ENCODE assay signal across 30 cellular contexts in the genomic region with DNA sequence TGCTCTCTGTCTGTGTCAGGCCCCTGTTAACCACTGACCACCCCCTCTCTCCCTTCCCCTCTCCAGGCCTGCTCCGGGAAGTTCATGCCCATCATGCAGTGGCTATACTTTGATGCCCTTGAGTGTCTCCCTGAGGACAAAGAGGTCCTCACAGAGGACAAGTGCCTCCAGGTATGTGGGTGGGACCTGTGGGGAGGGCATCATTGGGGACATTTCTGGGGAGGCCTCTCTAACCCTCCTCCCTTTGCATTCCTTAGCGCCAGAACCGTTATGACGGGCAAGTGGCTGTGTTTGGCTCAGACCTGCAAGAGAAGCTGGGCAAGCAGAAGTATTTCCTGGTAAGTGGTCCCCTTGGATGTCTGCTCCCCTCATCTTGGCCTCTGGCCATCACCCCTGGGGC.
"Had no signal": no experiment of that assay in that cellular context is flagged by ENCODE, and none has a peak within 500 bp of the region (broad histone marks: within the 10 kb centered on the region; RNA-seq: fewer than 3 reads in every experiment).

No MANE protein-coding gene starts in this region.

- H3K27me3 ChIP-seq: esophagus squamous epithelium, neutrophil, pancreas, testis, tibial nerve, upper lobe of left lung, uterus had no signal

- H3K27me3 Mint-ChIP-seq: effector memory CD8-positive, alpha-beta T cell; memory B cell; naive B cell; natural killer cell treated with Interleukin-12 subunit alpha and Interleukin-12 subunit beta and Interleukin-15 and Interleukin-18, amount 100 ng/mL, for 72 hours; stimulated activated memory B cell treated with anti-CD40 and anti-IgM and Interleukin-4, amounts not matched to agents 10 μg/mL and 1 μg/mL and 100 μg/mL, for 72 hours had no signal

- H3K27ac Mint-ChIP-seq: memory B cell; natural killer cell treated with Interleukin-12 subunit alpha and Interleukin-12 subunit beta and Interleukin-15 and Interleukin-18, amount 100 ng/mL, for 72 hours; stimulated activated memory B cell treated with anti-CD40 and anti-IgM and Interleukin-4, amounts not matched to agents 10 μg/mL and 1 μg/mL and 100 μg/mL, for 72 hours had no signal

- H3K27ac ChIP-seq: esophagus squamous epithelium, neutrophil, pancreas, testis, tibial nerve, upper lobe of left lung, uterus had no signal

- H3K9me3 ChIP-seq: esophagus squamous epithelium, neutrophil, pancreas, testis, tibial nerve, upper lobe of left lung, uterus had no signal

- H3K4me1 Mint-ChIP-seq: memory B cell; stimulated activated memory B cell treated with anti-CD40 and anti-IgM and Interleukin-4, amounts not matched to agents 10 μg/mL and 1 μg/mL and 100 μg/mL, for 72 hours had no signal

- H3K36me3 Mint-ChIP-seq: natural killer cell treated with Interleukin-12 subunit alpha and Interleukin-12 subunit beta and Interleukin-15 and Interleukin-18, amount 100 ng/mL, for 72 hours had no signal

- FAIRE-seq: endometrium, pancreas had no signal

- H3K4me3 Mint-ChIP-seq: effector memory CD8-positive, alpha-beta T cell; immature natural killer cell; memory B cell; natural killer cell treated with Interleukin-12 subunit alpha and Interleukin-12 subunit beta and Interleukin-15 and Interleukin-18, amount 100 ng/mL, for 72 hours; neural crest cell; stimulated activated memory B cell treated with anti-CD40 and anti-IgM and Interleukin-4, amounts not matched to agents 10 μg/mL and 1 μg/mL and 100 μg/mL, for 72 hours had no signal

- H3K4me3 ChIP-seq: esophagus squamous epithelium, lung, pancreas, smooth muscle cell, testis, tibial nerve, upper lobe of left lung, uterus had no signal

- H3K36me3 ChIP-seq: uterus had no signal

- H3K4me1 ChIP-seq: pancreas, testis, uterus had no signal

- DNase-seq: cortex of kidney; effector memory CD8-positive, alpha-beta T cell; erythroblast; esophagus squamous epithelium; foreskin melanocyte; hypothalamus; immature natural killer cell; islet precursor cell; kidney glomerular epithelial cell; left colon; left ventricle myocardium superior; naive B cell; retina; stimulated activated CD4-positive, alpha-beta T cell treated with anti-CD3 and anti-CD28 coated beads, Interleukin-2, amount 100 ng/mL, for 24 hours; stimulated activated CD4-positive, alpha-beta T cell treated with anti-CD3 and anti-CD28 coated beads, Interleukin-4, amount 100 ng/mL, for 4 hours; stimulated activated naive CD8-positive, alpha-beta T cell treated with anti-CD3 and anti-CD28 coated beads, Interleukin-15, Interleukin-2, amounts not matched to agents 100 U/mL and 50 U/mL, for 24 hours; testis; upper lobe of left lung; uterus had no signal

- H3K4me2 ChIP-seq: smooth muscle cell had no signal

- ATAC-seq: effector memory CD8-positive, alpha-beta T cell; left colon; left ventricle myocardium superior; pancreas; sciatic nerve; stimulated activated memory B cell treated with anti-CD40 and anti-IgM and Interleukin-4, amounts not matched to agents 10 μg/mL and 1 μg/mL and 100 μg/mL, for 72 hours; stimulated activated naive CD8-positive, alpha-beta T cell treated with anti-CD3 and anti-CD28 coated beads, Interleukin-15, Interleukin-2, amounts not matched to agents 100 U/mL and 50 U/mL, for 24 hours had no signal

- H3K9me3 Mint-ChIP-seq: effector memory CD8-positive, alpha-beta T cell; immature natural killer cell; memory B cell; naive B cell; natural killer cell treated with Interleukin-12 subunit alpha and Interleukin-12 subunit beta and Interleukin-15 and Interleukin-18, amount 100 ng/mL, for 72 hours; neural crest cell; stimulated activated memory B cell treated with anti-CD40 and anti-IgM and Interleukin-4, amounts not matched to agents 10 μg/mL and 1 μg/mL and 100 μg/mL, for 72 hours had no signal
